26 cellular contexts compared by ENCODE assay signal in the genomic region with DNA sequence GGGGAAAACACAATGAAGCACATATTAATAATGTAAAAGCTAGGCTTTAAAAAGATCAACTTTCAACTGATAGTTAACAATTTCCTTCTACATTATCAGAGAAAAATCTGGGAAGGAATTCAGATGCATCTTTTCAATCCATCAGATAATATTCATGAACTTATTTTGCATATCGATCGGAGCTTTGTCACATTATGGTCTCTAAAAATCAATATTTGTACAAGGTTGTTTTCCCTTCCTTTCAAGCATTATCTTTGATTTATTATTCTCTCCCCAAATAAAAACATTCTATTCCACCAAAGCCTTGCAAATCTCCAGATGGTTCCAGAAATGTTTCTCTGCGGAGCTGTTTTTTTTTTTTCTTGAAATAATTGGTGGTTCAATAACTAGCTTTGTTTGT.
"Had no signal": no experiment of that assay in that cellular context is flagged by ENCODE, and none has a peak within 500 bp of the region (broad histone marks: within the 10 kb centered on the region; RNA-seq: fewer than 3 reads in every experiment).

No MANE protein-coding gene starts in this region.

- H3K4me3 ChIP-seq: left lung, lower lobe of right lung, ovary, right atrium auricular region, skin epidermis, stomach, testis, thyroid gland, transverse colon, upper lobe of left lung, vagina had no signal

- H3K9me3 ChIP-seq: left lung, lower lobe of right lung, ovary, right atrium auricular region, stomach, testis, thyroid gland, transverse colon, upper lobe of left lung, vagina had no signal

- DNase-seq: hypothalamus; immature natural killer cell; kidney; left colon; left lung; lower lobe of right lung; mammary epithelial cell; mesenchymal stem cell; naive B cell; natural killer cell; ovary; stimulated activated CD4-positive, alpha-beta T cell treated with anti-CD3 and anti-CD28 coated beads, Interleukin-12 subunit alpha, Interleukin-12 subunit beta, amount 100 ng/mL, for 4 hours; stimulated activated CD4-positive, alpha-beta T cell treated with anti-CD3 and anti-CD28 coated beads, Interleukin-15, amount 100 ng/mL, for 24 hours; stimulated activated CD4-positive, alpha-beta T cell treated with anti-CD3 and anti-CD28 coated beads, Interleukin-2, amount 100 ng/mL, for 24 hours; stimulated activated CD4-positive, alpha-beta T cell treated with anti-CD3 and anti-CD28 coated beads, Interleukin-4, amount 100 ng/mL, for 1 hour; stimulated activated naive B cell treated with anti-CD40 and anti-IgM and Interleukin-4, amounts not matched to agents 10 μg/mL and 1 μg/mL and 100 μg/mL, for 72 hours; stimulated activated naive CD8-positive, alpha-beta T cell treated with anti-CD3 and anti-CD28 coated beads, Interleukin-15, Interleukin-2, amounts not matched to agents 100 U/mL and 50 U/mL, for 24 hours; stomach; testis; thyroid gland; transverse colon; upper lobe of left lung had no signal

- H3K27me3 ChIP-seq: left lung, ovary, right atrium auricular region, stomach, testis, thyroid gland, transverse colon, upper lobe of left lung, vagina had no signal

- H3K36me3 ChIP-seq: left lung, lower lobe of right lung, ovary, right atrium auricular region, stomach, thyroid gland, transverse colon, upper lobe of left lung, vagina had no signal

- H3K27ac ChIP-seq: left lung, lower lobe of right lung, ovary, right atrium auricular region, skin epidermis, stomach, testis, thyroid gland, transverse colon, upper lobe of left lung, vagina had no signal

- ATAC-seq: left colon; left lung; lower lobe of right lung; natural killer cell; sciatic nerve; stimulated activated naive B cell treated with anti-CD40 and anti-IgM and Interleukin-4, amounts not matched to agents 10 μg/mL and 1 μg/mL and 100 μg/mL, for 72 hours; stimulated activated naive CD8-positive, alpha-beta T cell treated with anti-CD3 and anti-CD28 coated beads, Interleukin-15, Interleukin-2, amounts not matched to agents 100 U/mL and 50 U/mL, for 24 hours had no signal

- H3K4me1 ChIP-seq: left lung, lower lobe of right lung, right atrium auricular region, stomach, testis, thyroid gland, upper lobe of left lung, vagina had no signal
